Comparison of ENCODE assay signal across 19 cellular contexts in genomic region chr10:101356132-101356531, GRCh38.
"Had no signal": no experiment of that assay in that cellular context is flagged by ENCODE, and none has a peak within 500 bp of the region (broad histone marks: within the 10 kb centered on the region; RNA-seq: fewer than 3 reads in every experiment).

No MANE protein-coding gene starts in this region.

- H3K4me3 Mint-ChIP-seq: dendritic cell treated with granulocyte-macrophage colony-stimulating factor and Interleukin-4, amounts not matched to agents 40 ng/mL and 50 ng/mL, for 4 days had no signal

- H3K36me3 ChIP-seq: esophagus muscularis mucosa, prostate gland, suprapubic skin had no signal

- H3K27me3 ChIP-seq: esophagus muscularis mucosa, SJSA1, suprapubic skin had no signal

- H3K27ac Mint-ChIP-seq: activated naive CD8-positive, alpha-beta T cell treated with anti-CD3 and anti-CD28 coated beads, Interleukin-2, amount 50 U/mL, for 24 hours; dendritic cell treated with granulocyte-macrophage colony-stimulating factor and Interleukin-4, amounts not matched to agents 40 ng/mL and 50 ng/mL, for 4 days; type B pancreatic cell had no signal

- H3K27me3 Mint-ChIP-seq: stimulated activated naive CD8-positive, alpha-beta T cell treated with anti-CD3 and anti-CD28 coated beads, Interleukin-15, amount 100 ng/mL, for 72 hours had no signal

- H3K27ac ChIP-seq: esophagus muscularis mucosa, prostate gland, SJSA1, skin epidermis, suprapubic skin had no signal

- H3K9me3 Mint-ChIP-seq: activated naive CD8-positive, alpha-beta T cell treated with anti-CD3 and anti-CD28 coated beads, Interleukin-2, amount 50 U/mL, for 24 hours; dendritic cell treated with granulocyte-macrophage colony-stimulating factor and Interleukin-4, amounts not matched to agents 40 ng/mL and 50 ng/mL, for 4 days; naive thymus-derived CD8-positive, alpha-beta T cell; stimulated activated naive CD8-positive, alpha-beta T cell treated with anti-CD3 and anti-CD28 coated beads, Interleukin-15, amount 100 ng/mL, for 72 hours; type B pancreatic cell had no signal

- ATAC-seq: activated naive CD8-positive, alpha-beta T cell treated with anti-CD3 and anti-CD28 coated beads, Interleukin-2, amount 50 U/mL, for 24 hours; naive thymus-derived CD8-positive, alpha-beta T cell; right cardiac atrium; stimulated activated naive CD8-positive, alpha-beta T cell treated with anti-CD3 and anti-CD28 coated beads, Interleukin-15, amount 100 ng/mL, for 72 hours had no signal

- H3K4me3 ChIP-seq: esophagus muscularis mucosa, prostate gland, SJSA1, skin epidermis, suprapubic skin had no signal

- DNase-seq: activated CD4-positive, alpha-beta T cell treated with anti-CD3 and anti-CD28 coated beads, Interleukin-2, amount 50 U/mL, for 4 hours; activated naive CD4-positive, alpha-beta T cell treated with Interleukin-2 at 50 U/mL for 16 hours; activated naive CD8-positive, alpha-beta T cell treated with anti-CD3 and anti-CD28 coated beads, Interleukin-2, amount 50 U/mL, for 24 hours; anterior cingulate cortex; effector CD8-positive, alpha-beta T cell; mesenchymal stem cell; naive thymus-derived CD8-positive, alpha-beta T cell; right cardiac atrium; stimulated activated CD4-positive, alpha-beta T cell treated with anti-CD3 and anti-CD28 coated beads, Interleukin-15, amount 100 ng/mL, for 24 hours; stimulated activated CD4-positive, alpha-beta T cell treated with anti-CD3 and anti-CD28 coated beads, Interleukin-2, amount 100 ng/mL, for 48 hours; stimulated activated naive CD8-positive, alpha-beta T cell treated with anti-CD3 and anti-CD28 coated beads, Interleukin-15, amount 100 ng/mL, for 72 hours; SW 1271 had no signal

- H3K9me3 ChIP-seq: esophagus muscularis mucosa, prostate gland, SJSA1, suprapubic skin had no signal
